8 cellular contexts compared by ENCODE assay signal in genomic region chr13:44575035-44575434, GRCh38. TPM values are rescaled to one million over a fixed set of nuclear protein-coding genes. Genes with fewer than 3 reads are reported as not detected.
DNase-seq lines count a peak whose midpoint lies in the region; ATAC-seq and TF ChIP-seq lines count a peak whose summit lies in the region.

No MANE protein-coding gene starts in this region.

- H3K36me3 ChIP-seq in CD8-positive, alpha-beta T cell (ENCODE audit: insufficient read depth, low read length) = no peaks in the 10 kb centered on the region
- H3K36me3 ChIP-seq in Panc1 (ENCODE audit: control insufficient read depth, insufficient read depth, low read length) (no peaks in the 10 kb centered on the region), ovary (no peaks in the 10 kb centered on the region)

- peaks cover 13% of the 10 kb centered on the region for H3K36me3 Mint-ChIP-seq in CD8-positive, alpha-beta T cell

- 99 to 100% (median 100%) methylated on average over 1 of the region's 1 CpG for WGBS in ovary, 3 donors

- intact Hi-C loops in CD8-positive, alpha-beta T cell (cut with DNase I, micrococcal nuclease) = loop anchor here (1.0 to 10.0 kb wide), 15 partner anchors 10 to 1583 kb away; partner anchors contain the start of genes EPSTI1 (in 2 of the 2), CCDC122 (in 1 of the 2), COG3 (in 1 of the 2) and GPALPP1 (in 1 of the 2)
- intact Hi-C loops in Panc1 (cut with micrococcal nuclease; ENCODE audit: unreplicated experiment) = no loop called here
- intact Hi-C loops in ovary (cut with DNase I) = loop anchor here in 2 of 4 donors (5.0 to 10.0 kb wide), 3 partner anchors 90 to 350 kb away; no protein-coding TSS in a partner anchor

- H3K4me1 ChIP-seq in CD8-positive, alpha-beta T cell (ENCODE audit: insufficient read depth, low read length) = peaks cover 42% of the 10 kb centered on the region
- H3K4me1 ChIP-seq in Panc1 (ENCODE audit: control insufficient read depth, insufficient read depth, low read length) (peaks cover 24% of the 10 kb centered on the region), ovary (ENCODE audit: insufficient read depth) (peaks cover 14% of the 10 kb centered on the region)

- no peak for ATAC-seq in CD8-positive, alpha-beta T cell
- ATAC-seq in Panc1 = no peak
- no peak for ATAC-seq in activated CD4-positive, CD25-positive, alpha-beta regulatory T cell treated with anti-CD3 and anti-CD28 coated beads, Interleukin-2, amount 50 U/mL, for 24 hours
- no peak for ATAC-seq in HG02759 (IDR thresholded peaks at IDR 0.05; ENCODE audit: unreplicated experiment)

- H3K27me3 Mint-ChIP-seq in CD8-positive, alpha-beta T cell (ENCODE audit: low read depth) = no peaks in the 10 kb centered on the region

- H3K27me3 ChIP-seq in CD8-positive, alpha-beta T cell (ENCODE audit: insufficient read depth, low read length) = no peaks in the 10 kb centered on the region
- H3K27me3 ChIP-seq in Panc1 (ENCODE audit: control insufficient read depth, insufficient read depth, low read length) (no peaks in the 10 kb centered on the region), ovary (no peaks in the 10 kb centered on the region)

- peak overlapping the region; percentile 96 for H3K27ac Mint-ChIP-seq in CD8-positive, alpha-beta T cell

- peak overlapping the region; percentile 78 for H3K27ac ChIP-seq in CD8-positive, alpha-beta T cell (ENCODE audit: low read depth, low read length)
- H3K27ac ChIP-seq in Panc1 (ENCODE audit: low read length) (no peak overlapping the region), ovary (no peak overlapping the region)

- peak overlapping the region; percentile 96 for H3K4me3 Mint-ChIP-seq in CD8-positive, alpha-beta T cell

- peaks cover 51% of the 10 kb centered on the region for H3K4me1 Mint-ChIP-seq in CD8-positive, alpha-beta T cell (ENCODE audit: low read depth)

- CTCF ChIA-PET in CD8-positive, alpha-beta T cell (lab: Charles Lee) = interaction anchor here (1.6 to 4.4 kb wide), 2 partner anchors 76 to 92 kb away, joined by 4 to 24 read pairs; no protein-coding TSS in a partner anchor
- CTCF ChIA-PET in Panc1 (lab: Charles Lee) = no interaction called here

- TF ChIP-seq POLR2A in ovary (IDR thresholded peaks at IDR 0.05) = no peak

- in situ Hi-C loops in Panc1 (cut with HindIII; ENCODE audit: low pct_unique_long_range_greater_than_20kb, low sequenced_read_pairs) = no loop called here

- TF ChIP-seq CTCF in CD8-positive, alpha-beta T cell (IDR thresholded peaks at IDR 0.05) = no peak
- TF ChIP-seq CTCF in Panc1 (IDR thresholded peaks at IDR 0.05) (no peak), epithelial cell of esophagus (IDR thresholded peaks at IDR 0.05; ENCODE audit: insufficient read depth, low read depth, low read length, missing control alignments) (no peak), ovary (IDR thresholded peaks at IDR 0.05) (no peak)

- DNase-seq in CD8-positive, alpha-beta T cell = no peak
- no peak for DNase-seq in Panc1 (ENCODE audit: low read depth, low spot score)
- DNase-seq in epithelial cell of esophagus (ENCODE audit: low read depth) = peak; percentile 30
- DNase-seq in ovary = no peak
- DNase-seq in NCI-H526 (lab: John Stamatoyannopoulos, UW) = no peak
- DNase-seq in MV-4-11 (lab: John Stamatoyannopoulos, UW) = no peak

- no peaks in the 10 kb centered on the region for H3K9me3 ChIP-seq in CD8-positive, alpha-beta T cell (ENCODE audit: low read length)
- H3K9me3 ChIP-seq in Panc1 (ENCODE audit: control insufficient read depth, insufficient read depth, low read depth, low read length) = no peaks in the 10 kb centered on the region
- H3K9me3 ChIP-seq in ovary = no peaks in the 10 kb centered on the region

- H3K4me3 ChIP-seq in CD8-positive, alpha-beta T cell (ENCODE audit: low read depth, low read length) = peak overlapping the region; percentile 87
- peak overlapping the region; percentile 66 to 70 for H3K4me3 ChIP-seq in Panc1 (ENCODE audit: low read depth in 2 of 2, low read length in 2 of 2)
- H3K4me3 ChIP-seq in epithelial cell of esophagus (ENCODE audit: low read length) = peak overlapping the region; percentile 80
- peak overlapping the region; percentile 80 for H3K4me3 ChIP-seq in ovary

- POLR2A ChIA-PET in CD8-positive, alpha-beta T cell (lab: Charles Lee) = interaction anchor here (0.6 to 1.2 kb wide), 3 partner anchors 13 to 343 kb away, joined by 3 read pairs; no protein-coding TSS in a partner anchor
- POLR2A ChIA-PET in Panc1 (lab: Charles Lee) = no interaction called here

- no peak for TF ChIP-seq EP300 in ovary (IDR thresholded peaks at IDR 0.05)

- no peaks in the 10 kb centered on the region for H3K9me3 Mint-ChIP-seq in CD8-positive, alpha-beta T cell

- BruUV-seq in Panc1 (replicated peaks; lab: Mats Ljungman, UMichigan) = no TSS peak

RNA-seq across cellular contexts. Expression of gene TSC22D1, which starts 1.1 kb away (rescaled TPM):
- 10 to 100 TPM; 22.2 to 23.6 TPM for total RNA-seq in CD8-positive, alpha-beta T cell
- total RNA-seq in Panc1 (2021; ENCODE audit: unreplicated experiment) = 31.8 TPM
- 23.6 TPM for polyA plus RNA-seq in Panc1 (2012; ENCODE audit: insufficient read length)
- total RNA-seq in ovary = 100 to 1,000 TPM; 100 to 369 (median 145) TPM
- polyA plus RNA-seq in ovary = 100 to 1,000 TPM; 164 to 179 TPM
